In genomic region chr6:120711255-120711654, GRCh38 we compare ENCODE assay signal across 8 cellular contexts.
"Had no signal": no experiment of that assay in that cellular context is flagged by ENCODE, and none has a peak within 500 bp of the region (broad histone marks: within the 10 kb centered on the region; RNA-seq: fewer than 3 reads in every experiment).

No MANE protein-coding gene starts in this region.

- FAIRE-seq: G401.6, GM12878, GM12891, GM12892, GM18507, GM19239 had no signal

- DNase-seq: GDM1, GF-D8 had no signal

- H3K4me3 ChIP-seq: GM12878 had no signal
